In the genomic region with DNA sequence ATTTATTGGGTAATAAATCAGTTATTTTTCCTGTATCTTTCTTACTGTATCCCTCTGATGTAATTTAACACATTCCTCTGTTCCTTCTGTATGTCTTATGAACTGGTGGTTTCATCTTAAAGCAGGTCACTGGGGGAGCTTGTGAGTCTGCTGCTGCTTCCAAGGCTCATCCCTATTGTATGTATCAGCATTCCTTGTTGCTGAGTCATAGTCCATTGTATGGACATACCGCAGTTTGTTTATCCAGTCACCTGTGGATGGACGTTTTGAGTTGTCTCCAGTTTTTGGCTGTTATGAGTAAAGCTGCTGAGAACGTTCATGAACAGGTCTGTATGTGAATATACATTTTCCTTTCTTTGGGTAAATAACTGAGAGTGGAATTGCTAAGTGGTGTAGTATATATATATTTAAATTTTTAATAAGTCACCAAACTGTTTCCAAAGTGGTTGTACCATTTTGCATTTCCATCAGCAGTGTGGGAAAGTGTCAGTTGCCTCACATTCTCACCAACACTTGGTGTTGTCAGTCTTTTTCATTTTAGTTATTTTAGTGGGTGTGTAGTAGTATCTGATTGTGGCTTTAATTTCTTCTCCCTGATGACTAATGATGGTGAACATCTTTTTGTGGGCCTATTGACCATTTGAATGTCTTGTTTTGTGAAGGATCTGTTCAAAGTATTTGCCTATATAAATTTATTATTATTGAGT, we compare ENCODE assay signal across 20 cellular contexts.
DNase-seq lines count a peak whose midpoint lies in the region; ATAC-seq and TF ChIP-seq lines count a peak whose summit lies in the region.
"Had no signal": no experiment of that assay in that cellular context is flagged by ENCODE, and none has a peak within 500 bp of the region (broad histone marks: within the 10 kb centered on the region; RNA-seq: fewer than 3 reads in every experiment).

No MANE protein-coding gene starts in this region.

- in situ Hi-C loops in SK-MEL-5 (cut with HindIII; ENCODE audit: low pct_unique_long_range_greater_than_20kb, low sequenced_read_pairs), result no loop called here

- H3K4me1 Mint-ChIP-seq in effector memory CD8-positive, alpha-beta T cell (ENCODE audit: low read depth in 2 of 2), result peaks cover 0 to 6% of the 10 kb centered on the region in 2 donors
- H3K4me1 Mint-ChIP-seq: B cell, mesothelial cell of epicardium, nephron progenitor cell had no signal

- no peak overlapping the region for H3K4me3 Mint-ChIP-seq in effector memory CD8-positive, alpha-beta T cell
- H3K4me3 Mint-ChIP-seq: B cell, mesothelial cell of epicardium, nephron progenitor cell had no signal

- DNase-seq in ELR (ENCODE audit: low read depth), result peak; percentile 89
- peak; percentile 69 for DNase-seq in HT1080 (ENCODE audit: low read depth)
- peak; percentile 28 for DNase-seq in SK-MEL-5 (ENCODE audit: low read depth, low spot score)
- DNase-seq in fibroblast of the aortic adventitia (ENCODE audit: low read depth), result peak; percentile 11
- DNase-seq in central memory CD4-positive, alpha-beta T cell, result no peak
- DNase-seq in effector memory CD8-positive, alpha-beta T cell, result no peak
- DNase-seq: activated CD4-positive, alpha-beta T cell treated with anti-CD3 and anti-CD28 coated beads, Interleukin-2, amount 50 U/mL, for 1 hour; activated gamma-delta T cell treated with Interleukin-2 at 50 U/mL for 16 hours; Caco-2; foreskin melanocyte; NCI-H1930; NCI-H526 treated with DMSO at 0.1 percent for 48 hours; nephron progenitor cell; PC-9; stimulated activated CD4-positive, alpha-beta T cell treated with anti-CD3 and anti-CD28 coated beads, Interleukin-4, amount 100 ng/mL, for 4 hours had no signal

- H3K9me3 Mint-ChIP-seq in effector memory CD8-positive, alpha-beta T cell, result peaks cover 0 to 3% of the 10 kb centered on the region in 2 donors

- H3K27ac Mint-ChIP-seq in effector memory CD8-positive, alpha-beta T cell, result no peak overlapping the region
- H3K27ac Mint-ChIP-seq: B cell, mesothelial cell of epicardium, nephron progenitor cell had no signal

- no peaks in the 10 kb centered on the region for H3K27me3 Mint-ChIP-seq in effector memory CD8-positive, alpha-beta T cell
- H3K27me3 Mint-ChIP-seq: B cell had no signal

- TF ChIP-seq CTCF in fibroblast of the aortic adventitia (IDR thresholded peaks at IDR 0.05; ENCODE audit: insufficient read depth, low read length), result no peak

- no peak overlapping the region for H3K4me3 ChIP-seq in fibroblast of the aortic adventitia (ENCODE audit: low read depth, low read length)
- H3K4me3 ChIP-seq: PC-9, smooth muscle cell, vagina had no signal

- no peak for ATAC-seq in HG02571 (IDR thresholded peaks at IDR 0.05; ENCODE audit: unreplicated experiment)
- ATAC-seq in effector memory CD8-positive, alpha-beta T cell (replicated peaks), result no peak

- H3K36me3 Mint-ChIP-seq in effector memory CD8-positive, alpha-beta T cell (ENCODE audit: insufficient read depth), result no peaks in the 10 kb centered on the region

Comparison
In these comparisons a context has a peak if more than half of its experiments do, and no peak if none do; other contexts are left out.
1. DNase-seq: peak in ELR (single experiment), HT1080 (single experiment), SK-MEL-5 (single experiment) and fibroblast of the aortic adventitia (single experiment); none in central memory CD4-positive, alpha-beta T cell (single experiment) and effector memory CD8-positive, alpha-beta T cell (0 of 3).